In the genomic region with DNA sequence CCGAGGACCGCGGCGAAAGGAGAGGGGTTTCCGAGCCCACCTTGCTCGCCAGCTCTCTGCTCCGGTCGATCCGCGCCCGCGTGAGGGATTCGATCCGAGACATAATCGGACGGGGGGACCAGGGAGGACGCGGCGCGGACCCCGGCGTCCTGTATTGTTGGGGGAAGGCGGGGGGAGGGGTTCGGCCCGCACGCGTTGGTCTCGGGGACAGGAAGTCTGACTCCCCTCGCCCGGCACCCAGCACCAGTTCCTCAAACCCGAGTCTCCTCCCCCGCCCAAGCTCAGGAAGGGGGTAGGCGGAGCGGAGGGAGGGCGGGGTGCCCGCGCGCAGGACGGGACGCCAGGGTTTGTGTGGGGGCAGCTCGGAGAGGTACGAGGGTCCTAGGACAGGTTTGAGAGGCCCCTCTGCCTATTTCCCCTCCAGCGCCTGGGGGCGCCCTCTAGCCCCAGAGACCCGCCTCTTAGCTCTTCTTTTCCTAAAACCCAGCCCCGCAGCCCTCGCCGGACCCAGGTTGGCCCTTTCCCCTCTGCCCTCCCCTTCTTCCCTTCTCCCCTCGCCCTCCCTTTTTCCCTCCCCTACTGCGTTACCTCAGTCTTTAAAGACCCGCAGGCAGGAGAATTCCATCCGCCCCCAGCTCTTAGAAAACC, we compare ENCODE assay signal across 8 cellular contexts. TPM values are rescaled to one million over a fixed set of nuclear protein-coding genes. Genes with fewer than 3 reads are reported as not detected.
DNase-seq lines count a peak whose midpoint lies in the region; ATAC-seq lines count a peak whose summit lies in the region.

Gene ARHGEF2 (minus strand): TSS at position 223 of the 648 bp plus-strand sequence. CDS start 120 bp downstream, at position 103.

- H3K4me3 ChIP-seq in esophagus (ENCODE audit: low read depth in 1 of 2, low read length in 2 of 2): peak within 1 kb of the TSS; percentile 76 to 94

- peak; percentile 44 for ATAC-seq in GM18502 (IDR thresholded peaks at IDR 0.05; ENCODE audit: poor library complexity, unreplicated experiment)
- ATAC-seq in HG03460 (IDR thresholded peaks at IDR 0.05; ENCODE audit: unreplicated experiment): peak; percentile 49

- no peaks in the 10 kb centered on the region for H3K27me3 ChIP-seq in esophagus (ENCODE audit: control insufficient read depth in 1 of 2, insufficient read depth in 2 of 2, low read length in 2 of 2)

- 0% methylated on average over 32 to 52 of the region's 52 CpGs for WGBS in esophagus, 2 donors

- H3K36me3 ChIP-seq in esophagus (ENCODE audit: control insufficient read depth in 2 of 2, insufficient read depth in 2 of 2, low read length in 1 of 2): no peaks in the 10 kb centered on the region

- peak within 1 kb of the TSS; percentile 91 to 93 for H3K27ac ChIP-seq in esophagus (ENCODE audit: low read depth in 2 of 2, low read length in 1 of 2)

- peak; percentile 82 for DNase-seq in A172 (ENCODE audit: low spot score)
- DNase-seq in OCI-M2 (lab: John Stamatoyannopoulos, UW; ENCODE audit: unreplicated experiment): peak; percentile 26
- DNase-seq in activated T-cell treated with anti-CD3 and anti-CD28 coated beads for 48 hours (ENCODE audit: low read depth): peak; percentile 78
- DNase-seq in myocyte (ENCODE audit: low read depth): peak; percentile 89
- peak; percentile 71 for DNase-seq in stimulated activated CD8-positive, alpha-beta memory T cell treated with anti-CD3 and anti-CD28 coated beads, Interleukin-7, amount 100 ng/mL, for 24 hours (ENCODE audit: low read depth)

- H3K4me1 ChIP-seq in esophagus (ENCODE audit: control insufficient read depth in 2 of 2, insufficient read depth in 2 of 2, low read length in 1 of 2): peaks cover 0 to 25% of the 10 kb centered on the region in 2 donors

- no peaks in the 10 kb centered on the region for H3K9me3 ChIP-seq in esophagus (ENCODE audit: control insufficient read depth in 2 of 2, insufficient read depth in 1 of 2, low read depth in 1 of 2, low read length in 1 of 2)

RNA-seq across cellular contexts. Expression of gene ARHGEF2, which starts in this region (rescaled TPM):
- total RNA-seq in A172 (2014; rRNA removed; shearing (Covaris generic)): 153 and 155 TPM in 2 replicates
- 10 to 100 TPM; 15.9 to 26.6 TPM for polyA plus RNA-seq in esophagus
- 361 and 478 TPM in 2 replicates for total RNA-seq in myocyte
- 214 TPM for polyA plus RNA-seq in myocyte (2012)

Comparison
In these comparisons a context has a peak if more than half of its experiments do, and no peak if none do; other contexts are left out.
1. Peak in every context shown above with its lines: DNase-seq, ATAC-seq, H3K4me3 ChIP-seq and H3K27ac ChIP-seq.
2. DNase-seq: peak in every context shown above with its lines; median percentile 89 in myocyte; 82 in A172; 78 in activated T-cell treated with anti-CD3 and anti-CD28 coated beads for 48 hours; 71 in stimulated activated CD8-positive, alpha-beta memory T cell treated with anti-CD3 and anti-CD28 coated beads, Interleukin-7, amount 100 ng/mL, for 24 hours; 26 in OCI-M2.